9 cellular contexts compared by ENCODE assay signal in genomic region chr1:223683586-223684487, GRCh38. TPM values are rescaled to one million over a fixed set of nuclear protein-coding genes. Genes with fewer than 3 reads are reported as not detected.
DNase-seq lines count a peak whose midpoint lies in the region; ATAC-seq, FAIRE-seq and TF ChIP-seq lines count a peak whose summit lies in the region.
"Had no signal": no experiment of that assay in that cellular context is flagged by ENCODE, and none has a peak within 500 bp of the region (broad histone marks: within the 10 kb centered on the region; RNA-seq: fewer than 3 reads in every experiment).

No MANE protein-coding gene starts in this region.

- DNase-seq in DMS79 treated with DMSO at 0.1 percent for 48 hours (lab: John Stamatoyannopoulos, UW) (peak; percentile 82), KBM-7 (peak; percentile 59), OCI-M1 (lab: John Stamatoyannopoulos, UW) (peak; percentile 66), cardiac muscle cell (ENCODE audit: low read depth in 1 of 2, low spot score in 1 of 2) (peak; percentile 70 to 83), retinal pigment epithelial cell (ENCODE audit: low read depth) (no peak), GM19239 (ENCODE audit: insufficient read length, low spot score) (no peak)
- DNase-seq in activated effector memory CD4-positive, alpha-beta T cell treated with anti-CD3 and anti-CD28 coated beads, Interleukin-2, amount 50 U/mL, for 16 hours, result peak; percentile 77

- no peak overlapping the region for H3K27ac Mint-ChIP-seq in activated T-helper 17 cell treated with anti-CD3 and anti-CD28 coated beads, Interleukin-2, amount 50 U/mL, for 72 hours
- H3K27ac Mint-ChIP-seq: stimulated activated naive CD8-positive, alpha-beta T cell treated with anti-CD3 and anti-CD28 coated beads, Interleukin-15, Interleukin-2, amounts not matched to agents 100 ng/mL and 50 ng/mL, for 24 hours had no signal

- no peak for FAIRE-seq in GM19239 (lab: Jason Lieb, UNC)

- no peaks in the 10 kb centered on the region for H3K4me1 ChIP-seq in cardiac muscle cell (ENCODE audit: low read depth)

- H3K36me3 ChIP-seq in cardiac muscle cell, result no peaks in the 10 kb centered on the region

- ATAC-seq in activated T-helper 17 cell treated with anti-CD3 and anti-CD28 coated beads, Interleukin-2, amount 50 U/mL, for 72 hours (replicated peaks), result no peak

- H3K4me3 ChIP-seq in cardiac muscle cell (no peak overlapping the region), retinal pigment epithelial cell (ENCODE audit: low read length) (no peak overlapping the region)

- no peaks in the 10 kb centered on the region for H3K36me3 Mint-ChIP-seq in activated T-helper 17 cell treated with anti-CD3 and anti-CD28 coated beads, Interleukin-2, amount 50 U/mL, for 72 hours (ENCODE audit: low read depth)

- H3K9me3 Mint-ChIP-seq in activated T-helper 17 cell treated with anti-CD3 and anti-CD28 coated beads, Interleukin-2, amount 50 U/mL, for 72 hours, result no peaks in the 10 kb centered on the region
- H3K9me3 Mint-ChIP-seq: stimulated activated naive CD8-positive, alpha-beta T cell treated with anti-CD3 and anti-CD28 coated beads, Interleukin-15, Interleukin-2, amounts not matched to agents 100 ng/mL and 50 ng/mL, for 24 hours had no signal

- H3K4me3 Mint-ChIP-seq in activated T-helper 17 cell treated with anti-CD3 and anti-CD28 coated beads, Interleukin-2, amount 50 U/mL, for 72 hours, result no peak overlapping the region
- H3K4me3 Mint-ChIP-seq: stimulated activated naive CD8-positive, alpha-beta T cell treated with anti-CD3 and anti-CD28 coated beads, Interleukin-15, Interleukin-2, amounts not matched to agents 100 ng/mL and 50 ng/mL, for 24 hours had no signal

- no peaks in the 10 kb centered on the region for H3K9me3 ChIP-seq in cardiac muscle cell (ENCODE audit: low read depth)

- H3K27me3 ChIP-seq in cardiac muscle cell, result peaks cover 4% of the 10 kb centered on the region

- no peak overlapping the region for H3K27ac ChIP-seq in cardiac muscle cell

- TF ChIP-seq CTCF in cardiac muscle cell (IDR thresholded peaks at IDR 0.05; ENCODE audit: low read depth, low read length), result peak; percentile 72
- TF ChIP-seq CTCF in retinal pigment epithelial cell (conservative IDR thresholded peaks at IDR 0.05; ENCODE audit: low read depth, low read length), result peak; percentile 75

- in situ Hi-C loops in KBM-7 (cut with MboI; ENCODE audit: low pct_unique_long_range_greater_than_20kb, low sequenced_read_pairs), result no loop called here

- H3K4me1 Mint-ChIP-seq in activated T-helper 17 cell treated with anti-CD3 and anti-CD28 coated beads, Interleukin-2, amount 50 U/mL, for 72 hours, result no peaks in the 10 kb centered on the region

- peaks cover 12% of the 10 kb centered on the region for H3K27me3 Mint-ChIP-seq in activated T-helper 17 cell treated with anti-CD3 and anti-CD28 coated beads, Interleukin-2, amount 50 U/mL, for 72 hours

RNA-seq across cellular contexts. Expression of gene CAPN8, which starts 18.3 kb away (rescaled TPM):
- total RNA-seq in cardiac muscle cell, result not detected in 2 replicates
- 0.15 TPM in 1 of 2 replicates, not detected in the other for polyA plus RNA-seq in cardiac muscle cell
- not detected for total RNA-seq in activated T-helper 17 cell treated with anti-CD3 and anti-CD28 coated beads, Interleukin-2, amount 50 U/mL, for 72 hours

RNA-seq across cellular contexts. Expression of gene CAPN2, which starts 28.5 kb away (rescaled TPM):
- total RNA-seq in cardiac muscle cell, result 70.6 and 110 TPM in 2 replicates
- 65.5 and 98.5 TPM in 2 replicates for polyA plus RNA-seq in cardiac muscle cell
- total RNA-seq in activated T-helper 17 cell treated with anti-CD3 and anti-CD28 coated beads, Interleukin-2, amount 50 U/mL, for 72 hours, result 10 to 100 TPM; 42.8 to 73.0 TPM

Comparison
In these comparisons a context has a peak if more than half of its experiments do, and no peak if none do; other contexts are left out.
1. DNase-seq: peak in DMS79 treated with DMSO at 0.1 percent for 48 hours (single experiment), KBM-7 (single experiment), OCI-M1 (single experiment), activated effector memory CD4-positive, alpha-beta T cell treated with anti-CD3 and anti-CD28 coated beads, Interleukin-2, amount 50 U/mL, for 16 hours (single experiment) and cardiac muscle cell (2 of 2); none in retinal pigment epithelial cell (single experiment) and GM19239 (single experiment).